In the genomic region with DNA sequence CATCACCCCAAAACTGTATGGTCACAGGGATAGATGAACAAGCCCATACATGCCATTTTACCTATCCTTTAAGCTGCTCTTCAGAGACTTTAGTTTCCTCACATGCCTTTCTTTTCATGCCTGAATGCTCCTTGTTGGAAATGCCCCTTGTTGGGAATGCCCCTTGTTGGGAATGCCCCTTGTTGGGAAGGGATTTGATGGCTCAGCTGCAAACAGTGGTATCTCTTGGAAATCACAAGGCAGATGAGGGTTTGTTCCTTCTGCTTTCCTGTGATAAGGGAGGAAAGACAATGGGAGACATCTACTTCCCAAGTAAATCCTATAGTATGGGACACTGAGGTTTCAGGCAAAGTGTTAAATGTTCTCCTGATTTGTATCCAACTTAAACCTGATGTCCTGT, we compare ENCODE assay signal across 14 cellular contexts. TPM values are rescaled to one million over a fixed set of nuclear protein-coding genes. Genes with fewer than 3 reads are reported as not detected.
A peak's percentile ranks its signal among the peaks of the same experiment; 100 is the strongest.
DNase-seq lines count a peak whose midpoint lies in the region; ATAC-seq, FAIRE-seq and TF ChIP-seq lines count a peak whose summit lies in the region.
"Had no signal": no experiment of that assay in that cellular context is flagged by ENCODE, and none has a peak within 500 bp of the region (broad histone marks: within the 10 kb centered on the region; RNA-seq: fewer than 3 reads in every experiment).

No MANE protein-coding gene starts in this region.

- no peaks in the 10 kb centered on the region for H3K36me3 Mint-ChIP-seq in endothelial cell (ENCODE audit: low read depth, unreplicated experiment)
- H3K36me3 Mint-ChIP-seq: CD4-positive, alpha-beta memory T cell had no signal

- no peak overlapping the region for H2AK5ac ChIP-seq in mesendoderm (ENCODE audit: low read length)

- no peak overlapping the region for H3K27ac ChIP-seq in mesendoderm (ENCODE audit: low read depth, low read length)
- H3K27ac ChIP-seq: C4-2B had no signal

- H3K79me1 ChIP-seq in mesendoderm (ENCODE audit: low read length), result no peaks in the 10 kb centered on the region

- H3K4me1 Mint-ChIP-seq in endothelial cell (ENCODE audit: unreplicated experiment), result peaks cover 8% of the 10 kb centered on the region
- H3K4me1 Mint-ChIP-seq: CD4-positive, alpha-beta memory T cell had no signal

- FAIRE-seq in RCC 7860 (lab: Jason Lieb, UNC), result no peak
- FAIRE-seq: A549 had no signal

- no peak overlapping the region for H3K4me3 ChIP-seq in mesendoderm (ENCODE audit: low read length)
- H3K4me3 ChIP-seq: A549 had no signal

- H3K56ac ChIP-seq in mesendoderm (ENCODE audit: low read length), result no peak overlapping the region

- H2BK5ac ChIP-seq in mesendoderm (ENCODE audit: low read length), result no peak overlapping the region

- no peak overlapping the region for H3K18ac ChIP-seq in mesendoderm (ENCODE audit: low read length)

- TF ChIP-seq CTCF in endothelial cell (IDR thresholded peaks at IDR 0.05; ENCODE audit: unreplicated experiment), result no peak

- H3K4ac ChIP-seq in mesendoderm (ENCODE audit: low read depth, low read length), result no peak overlapping the region

- H3K4me1 ChIP-seq in mesendoderm (ENCODE audit: control insufficient read depth, low read depth, low read length), result no peaks in the 10 kb centered on the region
- H3K4me1 ChIP-seq: A549, BE2C had no signal

- no peak overlapping the region for H3K4me2 ChIP-seq in mesendoderm (ENCODE audit: low read length)
- H3K4me2 ChIP-seq: A549 had no signal

- H4K8ac ChIP-seq in mesendoderm (ENCODE audit: low read depth, low read length), result no peak overlapping the region

- H3K23ac ChIP-seq in mesendoderm (ENCODE audit: low read length), result no peak overlapping the region

- no peaks in the 10 kb centered on the region for H3K36me3 ChIP-seq in mesendoderm (ENCODE audit: control insufficient read depth, insufficient read depth, low read length)
- H3K36me3 ChIP-seq: BE2C had no signal

- DNase-seq in RCC 7860 (ENCODE audit: low spot score) (peak; percentile 18), endothelial cell (ENCODE audit: low spot score) (no peak), mesendoderm (peak; percentile 51), NAMALWA (ENCODE audit: low spot score) (no peak), NOMO-1 treated with DMSO at 0.1 percent for 48 hours (lab: John Stamatoyannopoulos, UW; ENCODE audit: unreplicated experiment) (no peak)
- DNase-seq: BE2C; CD4-positive, alpha-beta memory T cell; DND-41; GDM1; H9 had no signal

- no peak for ATAC-seq in GM18861 (IDR thresholded peaks at IDR 0.05; ENCODE audit: unreplicated experiment)
- no peak for ATAC-seq in GM19395 (IDR thresholded peaks at IDR 0.05; ENCODE audit: unreplicated experiment)
- ATAC-seq: A549 had no signal

- no peaks in the 10 kb centered on the region for H3K9me3 Mint-ChIP-seq in endothelial cell (ENCODE audit: unreplicated experiment)
- H3K9me3 Mint-ChIP-seq: H9 had no signal

- no peak overlapping the region for H4K5ac ChIP-seq in mesendoderm (ENCODE audit: low read length)

- no peak overlapping the region for H2BK15ac ChIP-seq in mesendoderm (replicated peaks; ENCODE audit: low read depth)

- H3K4me3 Mint-ChIP-seq in endothelial cell (ENCODE audit: unreplicated experiment), result no peak overlapping the region
- H3K4me3 Mint-ChIP-seq: CD4-positive, alpha-beta memory T cell; H9 had no signal

- no peak overlapping the region for H2BK120ac ChIP-seq in mesendoderm (ENCODE audit: low read depth, low read length)

- H3K27me3 ChIP-seq in mesendoderm (ENCODE audit: insufficient read depth, low read length, poor library complexity), result no peaks in the 10 kb centered on the region
- H3K27me3 ChIP-seq: BE2C had no signal

- H3K79me2 ChIP-seq in mesendoderm (ENCODE audit: control insufficient read depth, insufficient read depth, low read length), result no peaks in the 10 kb centered on the region

- no peak overlapping the region for H3K9ac ChIP-seq in mesendoderm (ENCODE audit: low read length)

- peak overlapping the region; percentile 50 for H3K27ac Mint-ChIP-seq in endothelial cell (ENCODE audit: unreplicated experiment)
- H3K27ac Mint-ChIP-seq: CD4-positive, alpha-beta memory T cell; H9 had no signal

- H3K27me3 Mint-ChIP-seq in endothelial cell (ENCODE audit: unreplicated experiment), result no peaks in the 10 kb centered on the region

RNA-seq across cellular contexts. Expression of a gene that starts 11.5 kb away (rescaled TPM):
- 4.0 TPM for total RNA-seq in endothelial cell (ENCODE audit: unreplicated experiment)
- 0.38 TPM for polyA plus RNA-seq in mesendoderm (2013, experiment 1 of 2)
- 0.48 TPM for polyA plus RNA-seq in mesendoderm (2013, experiment 2 of 2)
- polyA plus RNA-seq: CD4-positive, alpha-beta memory T cell had no signal

RNA-seq across cellular contexts. Expression of a gene that starts 49.0 kb away (rescaled TPM):
- 2.7 TPM for total RNA-seq in endothelial cell (ENCODE audit: unreplicated experiment)
- polyA plus RNA-seq in mesendoderm (2013, experiment 1 of 2), result 1.2 TPM
- polyA plus RNA-seq in mesendoderm (2013, experiment 2 of 2), result 1.7 TPM
- total RNA-seq: CD4-positive, alpha-beta memory T cell had no signal
- polyA plus RNA-seq: CD4-positive, alpha-beta memory T cell had no signal

Comparison
In these comparisons a context has a peak if more than half of its experiments do, and no peak if none do; other contexts are left out.
1. DNase-seq: peak in RCC 7860 (single experiment) and mesendoderm (single experiment); none in endothelial cell (single experiment), NAMALWA (single experiment) and NOMO-1 treated with DMSO at 0.1 percent for 48 hours (single experiment).